Comparison of ENCODE assay signal across 10 cellular contexts in the genomic region with DNA sequence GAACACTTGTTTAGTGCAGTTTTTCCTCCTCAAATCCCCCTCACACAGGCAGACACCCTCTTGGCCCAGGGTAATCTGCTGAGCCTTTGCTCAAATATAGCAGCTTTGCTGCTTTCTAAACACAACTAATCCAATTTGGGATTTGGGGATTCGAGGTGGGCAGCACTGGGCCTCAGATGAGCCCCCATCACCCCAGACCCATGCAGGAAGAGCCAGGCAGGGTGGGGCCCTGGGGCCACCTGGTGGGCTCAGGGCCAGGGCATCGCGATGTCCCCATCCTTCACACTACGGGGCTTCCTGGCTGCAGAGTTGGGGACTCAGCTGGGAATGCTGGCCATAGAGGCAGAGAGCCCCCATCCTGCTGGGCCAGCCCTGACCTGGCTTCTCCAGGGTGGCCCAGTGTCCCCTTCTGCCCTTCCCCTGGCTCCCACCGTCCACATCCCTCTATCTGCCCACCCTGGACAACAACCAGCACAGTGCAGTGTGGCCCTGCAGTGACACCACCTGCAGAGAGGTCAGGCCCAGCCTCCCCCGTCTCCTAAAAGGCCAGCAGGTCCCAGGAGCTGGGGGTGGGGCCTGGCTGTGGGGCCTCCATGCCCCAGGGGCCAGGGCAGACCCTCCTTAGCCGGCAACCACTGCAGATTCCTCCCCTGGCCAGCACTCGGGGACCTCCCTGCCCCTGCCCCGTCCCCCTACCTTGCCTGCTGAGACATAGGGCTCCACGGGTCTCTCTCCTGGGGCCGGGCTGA. TPM values are rescaled to one million over a fixed set of nuclear protein-coding genes. Genes with fewer than 3 reads are reported as not detected.
A peak's percentile ranks its signal among the peaks of the same experiment; 100 is the strongest.
DNase-seq lines count a peak whose midpoint lies in the region; ATAC-seq and TF ChIP-seq lines count a peak whose summit lies in the region.
"Had no signal": no experiment of that assay in that cellular context is flagged by ENCODE, and none has a peak within 500 bp of the region (broad histone marks: within the 10 kb centered on the region; RNA-seq: fewer than 3 reads in every experiment).

No MANE protein-coding gene starts in this region.

- TF ChIP-seq POLR2A in uterus (IDR thresholded peaks at IDR 0.05) (no peak), GM18505 (IDR thresholded peaks at IDR 0.05; ENCODE audit: borderline replicate concordance, extremely low read depth, insufficient read depth, insufficient read length) (no peak)

- TF ChIP-seq CTCF in right atrium auricular region (IDR thresholded peaks at IDR 0.05) (no peak), left lung (IDR thresholded peaks at IDR 0.05) (no peak), uterus (IDR thresholded peaks at IDR 0.05) (no peak)

- no peaks in the 10 kb centered on the region for H3K9me3 ChIP-seq in right atrium auricular region
- no peaks in the 10 kb centered on the region for H3K9me3 ChIP-seq in left lung
- no peaks in the 10 kb centered on the region for H3K9me3 ChIP-seq in uterus
- H3K9me3 ChIP-seq: prostate gland had no signal

- peak overlapping the region in 1 of 2 donors; percentile 53 for H3K27ac ChIP-seq in right atrium auricular region
- H3K27ac ChIP-seq in left lung = peak overlapping the region in 1 of 2 donors; percentile 68
- H3K27ac ChIP-seq in uterus = peak overlapping the region in 1 of 2 donors; percentile 77

- intact Hi-C loops in cardiac septum (cut with DNase I) (no loop called here), left lung (cut with DNase I) (no loop called here), uterus (cut with DNase I; ENCODE audit: low total_unique reads) (no loop called here)

- no peak for ATAC-seq in activated naive CD4-positive, alpha-beta T cell treated with anti-CD3 and anti-CD28 coated beads, Interleukin-2, amount 50 U/mL, for 72 hours
- ATAC-seq in left lung (no peak), GM18505 (IDR thresholded peaks at IDR 0.05; ENCODE audit: unreplicated experiment) (no peak), GM18867 (IDR thresholded peaks at IDR 0.05; ENCODE audit: unreplicated experiment) (no peak)

- peak overlapping the region; percentile 88 to 92 for H3K27ac Mint-ChIP-seq in activated naive CD4-positive, alpha-beta T cell treated with anti-CD3 and anti-CD28 coated beads, Interleukin-2, amount 50 U/mL, for 72 hours

- H3K4me1 ChIP-seq in right atrium auricular region (peaks cover 0 to 60% of the 10 kb centered on the region in 2 donors), left lung (peaks cover 40 to 55% of the 10 kb centered on the region in 2 donors), uterus (peaks cover 0 to 33% of the 10 kb centered on the region in 2 donors)
- H3K4me1 ChIP-seq: prostate gland had no signal

- no peak for DNase-seq in right atrium auricular region (ENCODE audit: low spot score)
- no peak for DNase-seq in cardiac septum (ENCODE audit: low spot score)
- no peak for DNase-seq in activated naive CD4-positive, alpha-beta T cell treated with anti-CD3 and anti-CD28 coated beads, Interleukin-2, amount 50 U/mL, for 72 hours (ENCODE audit: low spot score in 2 of 2)
- no peak for DNase-seq in left lung
- DNase-seq in uterus = no peak
- no peak for DNase-seq in SKM-1 treated with dmso at 0.1 percent for 144 hours (lab: John Stamatoyannopoulos, UW; ENCODE audit: unreplicated experiment)

- H3K4me3 ChIP-seq in right atrium auricular region = peak overlapping the region; percentile 51 to 53
- H3K4me3 ChIP-seq in left lung = peak overlapping the region; percentile 54 to 57
- peak overlapping the region; percentile 44 to 60 for H3K4me3 ChIP-seq in uterus

- H3K36me3 Mint-ChIP-seq in activated naive CD4-positive, alpha-beta T cell treated with anti-CD3 and anti-CD28 coated beads, Interleukin-2, amount 50 U/mL, for 72 hours = no peaks in the 10 kb centered on the region

- H3K36me3 ChIP-seq in right atrium auricular region (no peaks in the 10 kb centered on the region), left lung (no peaks in the 10 kb centered on the region), uterus (no peaks in the 10 kb centered on the region)
- H3K36me3 ChIP-seq: prostate gland had no signal

- H3K9me3 Mint-ChIP-seq in activated naive CD4-positive, alpha-beta T cell treated with anti-CD3 and anti-CD28 coated beads, Interleukin-2, amount 50 U/mL, for 72 hours = no peaks in the 10 kb centered on the region

- H3K27me3 ChIP-seq in right atrium auricular region (no peaks in the 10 kb centered on the region), left lung (no peaks in the 10 kb centered on the region), uterus (no peaks in the 10 kb centered on the region)

RNA-seq across cellular contexts. Expression of a gene that starts 56.6 kb away (rescaled TPM):
- total RNA-seq in right atrium auricular region (under 1 TPM in 1 of 2 donors, not detected in 1; 0.43 TPM), cardiac septum (0.67 TPM), left lung (1 to 10 TPM; 1.1 to 1.4 TPM), uterus (1 to 10 TPM in 2 of 4 donors, not detected in 2; 2.7 to 4.3 TPM)
- total RNA-seq in activated naive CD4-positive, alpha-beta T cell treated with anti-CD3 and anti-CD28 coated beads, Interleukin-2, amount 50 U/mL, for 72 hours = not detected
- total RNA-seq: NCI-H460 had no signal
